Comparison of ENCODE assay signal across 11 cellular contexts in the genomic region with DNA sequence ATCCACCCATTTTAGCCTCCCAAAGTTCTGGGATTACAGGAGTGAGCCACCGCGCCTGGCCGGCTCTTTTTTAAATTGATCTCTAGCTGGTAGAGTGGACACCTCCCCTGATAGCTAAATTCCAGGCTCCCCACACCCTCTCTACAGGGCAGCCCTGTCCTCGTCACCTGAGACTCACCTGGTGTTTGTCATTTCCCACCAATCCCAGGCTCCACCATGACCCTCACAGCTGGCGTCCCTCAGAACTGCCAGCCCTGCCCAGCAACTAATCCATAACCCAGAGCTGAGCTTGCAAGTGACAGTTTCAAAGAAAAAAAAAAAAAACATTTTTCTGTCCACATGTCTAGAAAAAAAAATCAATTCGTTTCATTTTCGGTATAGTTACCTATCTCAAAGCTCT.
"Had no signal": no experiment of that assay in that cellular context is flagged by ENCODE, and none has a peak within 500 bp of the region (broad histone marks: within the 10 kb centered on the region; RNA-seq: fewer than 3 reads in every experiment).

No MANE protein-coding gene starts in this region.

- DNase-seq: GM23248, GOT3, H7, HFFc6, KBM-7 had no signal

- H3K4me1 ChIP-seq: HAP-1 had no signal

- H3K4me1 Mint-ChIP-seq: IgD-negative memory B cell had no signal

- H3K4me3 ChIP-seq: GM23248, HAP-1 had no signal

- H3K27me3 Mint-ChIP-seq: IgD-negative memory B cell had no signal

- H3K9me3 Mint-ChIP-seq: HFFc6, IgD-negative memory B cell had no signal

- H3K9ac ChIP-seq: GM23248, KMS-11 had no signal

- H3K27ac ChIP-seq: GM23248, HL-60, KMS-11 had no signal

- H3K27ac Mint-ChIP-seq: HFFc6, IgD-negative memory B cell had no signal

- H3K4me3 Mint-ChIP-seq: HFFc6, IgD-negative memory B cell had no signal

- H3K36me3 Mint-ChIP-seq: IgD-negative memory B cell had no signal

- H3K9me3 ChIP-seq: HAP-1 had no signal

- ATAC-seq: HCT116, HepG2 had no signal

- H3K36me3 ChIP-seq: HAP-1 had no signal
